24 cellular contexts compared by ENCODE assay signal in the genomic region with DNA sequence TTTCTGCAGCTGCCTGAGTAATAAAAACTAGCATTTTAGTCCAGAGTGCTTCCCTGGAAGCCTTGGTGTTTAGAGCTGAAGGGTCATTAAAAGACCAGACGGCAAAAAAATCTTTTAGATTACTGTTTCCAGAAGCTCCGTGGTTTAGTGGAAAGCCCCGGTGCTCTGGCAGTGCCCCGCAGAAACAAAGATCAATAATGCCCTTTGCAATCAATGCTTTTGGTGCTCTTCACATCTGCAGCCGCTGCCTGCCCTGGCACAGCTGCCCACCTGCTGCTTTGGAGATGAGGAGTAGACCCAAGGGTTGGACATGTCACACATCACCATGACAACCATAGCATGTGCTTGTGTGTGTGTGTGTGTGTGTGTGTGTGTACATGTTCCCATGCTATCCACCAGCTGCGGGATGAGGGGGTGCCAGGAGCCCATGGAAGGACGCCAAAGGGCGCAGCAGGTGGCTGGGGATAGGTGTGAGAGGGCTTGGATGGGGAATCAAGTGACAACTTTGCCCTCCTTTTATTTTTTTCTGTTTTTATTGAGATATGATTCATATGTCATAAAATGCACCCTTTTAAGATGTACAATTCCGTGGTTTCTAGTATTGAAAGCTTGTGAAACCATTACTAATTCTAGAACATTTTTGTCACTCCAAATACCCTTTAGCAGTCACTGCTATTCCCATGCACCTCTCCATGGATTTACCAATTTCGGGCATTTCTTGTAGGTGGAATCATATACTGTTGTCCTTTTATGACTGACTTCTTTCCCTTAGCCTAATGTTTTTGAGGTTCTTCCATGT.
DNase-seq lines count a peak whose midpoint lies in the region; ATAC-seq and TF ChIP-seq lines count a peak whose summit lies in the region.
"Had no signal": no experiment of that assay in that cellular context is flagged by ENCODE, and none has a peak within 500 bp of the region (broad histone marks: within the 10 kb centered on the region; RNA-seq: fewer than 3 reads in every experiment).

No MANE protein-coding gene starts in this region.

- H2AFZ ChIP-seq in KMS-11 (ENCODE audit: low read depth) (peak overlapping the region; percentile 18; the same call in 1 of the 2 replicates), OCI-LY1 (ENCODE audit: low read length) (no peak overlapping the region)

- H3K4me2 ChIP-seq in KMS-11 = peak overlapping the region; percentile 59
- no peak overlapping the region for H3K4me2 ChIP-seq in OCI-LY1 (ENCODE audit: low read length)
- H3K4me2 ChIP-seq: BLaER1 treated with 17β-estradiol and CSF1 and Interleukin-3, amounts not matched to agents 10 nM and 100 nM; SK-N-SH had no signal

- peaks cover 9% of the 10 kb centered on the region for H3K4me1 Mint-ChIP-seq in stimulated activated effector memory CD8-positive, alpha-beta T cell treated with anti-CD3 and anti-CD28 coated beads, Interleukin-12 subunit alpha, Interleukin-12 subunit beta, amount 100 ng/mL, for 72 hours

- no peaks in the 10 kb centered on the region for H3K9me3 ChIP-seq in OCI-LY1 (ENCODE audit: low read length)
- H3K9me3 ChIP-seq: BLaER1 treated with 17β-estradiol and CSF1 and Interleukin-3, amounts not matched to agents 10 nM and 100 nM; MG63; SK-N-SH had no signal

- DNase-seq in NCI-H748 (lab: John Stamatoyannopoulos, UW; ENCODE audit: unreplicated experiment) (peak; percentile 55), NCI-H748 treated with DMSO at 0.1 percent for 48 hours (lab: John Stamatoyannopoulos, UW) (no peak), NCI-H1436 (lab: John Stamatoyannopoulos, UW) (no peak)
- no peak for DNase-seq in stimulated activated effector memory CD8-positive, alpha-beta T cell treated with anti-CD3 and anti-CD28 coated beads, Interleukin-12 subunit alpha, Interleukin-12 subunit beta, amount 100 ng/mL, for 72 hours (ENCODE audit: low spot score in 2 of 2)
- DNase-seq: AML-193; CD4-positive, alpha-beta T cell; COR-L47; DMS79; GF-D8; HCEC 1CT; Kasumi-1; MG63; NCI-H1694 treated with DMSO at 0.1 percent for 48 hours; NCI-H2081 treated with DMSO at 0.1 percent for 48 hours; NCI-H446 treated with DMSO at 0.1 percent for 48 hours; NCI-H526; SK-N-SH; SW 1271 had no signal

- H3K4me3 Mint-ChIP-seq in stimulated activated effector memory CD8-positive, alpha-beta T cell treated with anti-CD3 and anti-CD28 coated beads, Interleukin-12 subunit alpha, Interleukin-12 subunit beta, amount 100 ng/mL, for 72 hours = no peak overlapping the region
- H3K4me3 Mint-ChIP-seq: CD4-positive, alpha-beta T cell; T-helper 1 cell treated with Interleukin-12 subunit alpha and Interleukin-12 subunit beta and Interleukin-4 antibody, amounts not matched to agents 30 μg/mL and 1 μg/mL, for 36 hours had no signal

- H3K36me3 Mint-ChIP-seq in stimulated activated effector memory CD8-positive, alpha-beta T cell treated with anti-CD3 and anti-CD28 coated beads, Interleukin-12 subunit alpha, Interleukin-12 subunit beta, amount 100 ng/mL, for 72 hours = no peaks in the 10 kb centered on the region

- H3K27me3 ChIP-seq in KMS-11 (ENCODE audit: insufficient read depth, low read depth) = no peaks in the 10 kb centered on the region
- no peaks in the 10 kb centered on the region for H3K27me3 ChIP-seq in OCI-LY1 (ENCODE audit: insufficient read depth, low read length)
- H3K27me3 ChIP-seq: BLaER1 treated with 17β-estradiol and CSF1 and Interleukin-3, amounts not matched to agents 10 nM and 100 nM had no signal

- H3K36me3 ChIP-seq in KMS-11 (ENCODE audit: insufficient read depth) (no peaks in the 10 kb centered on the region), OCI-LY1 (ENCODE audit: insufficient read depth, low read length) (no peaks in the 10 kb centered on the region)
- H3K36me3 ChIP-seq: BLaER1 treated with 17β-estradiol and CSF1 and Interleukin-3, amounts not matched to agents 10 nM and 100 nM; MG63 had no signal

- H3K27ac ChIP-seq in KMS-11 (peak overlapping the region; percentile 32; the same call in 1 of the 2 replicates), OCI-LY1 (ENCODE audit: low read depth, low read length, poor library complexity, severe bottlenecking) (peak overlapping the region; percentile 85)
- H3K27ac ChIP-seq: BLaER1 treated with 17β-estradiol and CSF1 and Interleukin-3, amounts not matched to agents 10 nM and 100 nM had no signal

- H3K9me3 Mint-ChIP-seq in stimulated activated effector memory CD8-positive, alpha-beta T cell treated with anti-CD3 and anti-CD28 coated beads, Interleukin-12 subunit alpha, Interleukin-12 subunit beta, amount 100 ng/mL, for 72 hours = no peaks in the 10 kb centered on the region
- H3K9me3 Mint-ChIP-seq: CD4-positive, alpha-beta T cell; T-helper 1 cell treated with Interleukin-12 subunit alpha and Interleukin-12 subunit beta and Interleukin-4 antibody, amounts not matched to agents 30 μg/mL and 1 μg/mL, for 36 hours had no signal

- H3K9me2 ChIP-seq in OCI-LY1 (ENCODE audit: low read depth, low read length) = no peaks in the 10 kb centered on the region
- H3K9me2 ChIP-seq: SK-N-SH had no signal

- H4K20me1 ChIP-seq in KMS-11 (ENCODE audit: insufficient read depth) (no peaks in the 10 kb centered on the region), OCI-LY1 (ENCODE audit: insufficient read depth, low read length) (no peaks in the 10 kb centered on the region)
- H4K20me1 ChIP-seq: BLaER1 treated with 17β-estradiol and CSF1 and Interleukin-3, amounts not matched to agents 10 nM and 100 nM had no signal

- H3K9ac ChIP-seq in KMS-11 (no peak overlapping the region), OCI-LY1 (ENCODE audit: low read length) (no peak overlapping the region; the same call in 1 of the 2 replicates)
- H3K9ac ChIP-seq: BLaER1 treated with 17β-estradiol and CSF1 and Interleukin-3, amounts not matched to agents 10 nM and 100 nM; SK-N-SH had no signal

- no peaks in the 10 kb centered on the region for H3F3A ChIP-seq in OCI-LY1 (ENCODE audit: insufficient read depth, low read length)

- no peak overlapping the region for H3K27ac Mint-ChIP-seq in stimulated activated effector memory CD8-positive, alpha-beta T cell treated with anti-CD3 and anti-CD28 coated beads, Interleukin-12 subunit alpha, Interleukin-12 subunit beta, amount 100 ng/mL, for 72 hours
- H3K27ac Mint-ChIP-seq: CD4-positive, alpha-beta T cell; T-helper 1 cell treated with Interleukin-12 subunit alpha and Interleukin-12 subunit beta and Interleukin-4 antibody, amounts not matched to agents 30 μg/mL and 1 μg/mL, for 36 hours had no signal

- TF ChIP-seq CTCF in KMS-11 (conservative IDR thresholded peaks at IDR 0.05; ENCODE audit: low read depth, low read length) (no peak), OCI-LY1 (IDR thresholded peaks at IDR 0.05; ENCODE audit: low read length) (no peak)

- H3K79me2 ChIP-seq in KMS-11 (ENCODE audit: insufficient read depth, low read depth) = no peaks in the 10 kb centered on the region
- no peaks in the 10 kb centered on the region for H3K79me2 ChIP-seq in OCI-LY1 (ENCODE audit: insufficient read depth, low read length)

- peak; percentile 52 for ATAC-seq in stimulated activated effector memory CD8-positive, alpha-beta T cell treated with anti-CD3 and anti-CD28 coated beads, Interleukin-12 subunit alpha, Interleukin-12 subunit beta, amount 100 ng/mL, for 72 hours
- ATAC-seq in HG02763 (IDR thresholded peaks at IDR 0.05; ENCODE audit: unreplicated experiment) (no peak), HG03439 (IDR thresholded peaks at IDR 0.05; ENCODE audit: unreplicated experiment) (no peak)

- H3K4me1 ChIP-seq in KMS-11 (ENCODE audit: low read depth, poor library complexity, severe bottlenecking) = peaks cover 47% of the 10 kb centered on the region
- peaks cover 61% of the 10 kb centered on the region for H3K4me1 ChIP-seq in OCI-LY1 (ENCODE audit: insufficient read depth, low read length, severe bottlenecking)

- no peak overlapping the region for H3K4me3 ChIP-seq in KMS-11 (IDR thresholded peaks at IDR 0.05; ENCODE audit: insufficient read depth, low read depth, low read length)
- H3K4me3 ChIP-seq in OCI-LY1 (ENCODE audit: low read depth, low read length, poor library complexity, severe bottlenecking) = no peak overlapping the region
- H3K4me3 ChIP-seq: BLaER1 treated with 17β-estradiol and CSF1 and Interleukin-3, amounts not matched to agents 10 nM and 100 nM; MG63 had no signal
